In the genomic region with DNA sequence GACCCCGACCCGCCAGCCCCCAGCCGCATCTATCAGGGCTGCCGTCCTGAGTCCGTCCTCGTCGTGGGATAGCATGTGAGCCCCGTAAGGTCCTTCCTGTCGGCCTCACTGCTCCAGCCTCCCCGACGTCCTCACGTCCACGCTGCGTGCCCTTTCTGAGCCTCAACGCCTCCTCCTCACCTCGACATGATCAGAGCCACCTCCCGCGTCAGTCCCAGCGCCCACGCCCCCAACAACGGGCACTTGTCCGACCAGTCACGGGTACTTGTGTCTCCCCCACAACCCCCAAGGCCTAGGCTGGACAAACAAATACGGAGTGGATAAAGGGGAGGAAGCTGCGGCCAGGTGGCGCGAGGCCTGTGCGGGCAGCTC, we compare ENCODE assay signal across 8 cellular contexts. TPM values are rescaled to one million over a fixed set of nuclear protein-coding genes. Genes with fewer than 3 reads are reported as not detected.
DNase-seq lines count a peak whose midpoint lies in the region; ATAC-seq and TF ChIP-seq lines count a peak whose summit lies in the region.

No MANE protein-coding gene starts in this region.

- no peaks in the 10 kb centered on the region for H3K9me2 ChIP-seq in neural cell (ENCODE audit: insufficient read depth, low read length)

- H3K27me3 ChIP-seq in neural cell (ENCODE audit: insufficient read depth, low read depth, low read length) (no peaks in the 10 kb centered on the region), aorta (ENCODE audit: control insufficient read depth in 1 of 2, insufficient read depth in 2 of 2, low read length in 1 of 2) (no peaks in the 10 kb centered on the region)

- no peak for TF ChIP-seq RAD21 in neural cell (conservative IDR thresholded peaks at IDR 0.05)

- no peaks in the 10 kb centered on the region for H4K20me1 ChIP-seq in neural cell (ENCODE audit: insufficient read depth)

- peaks cover 20% of the 10 kb centered on the region for H3K4me1 Mint-ChIP-seq in activated CD8-positive, alpha-beta T cell treated with anti-CD3 and anti-CD28 coated beads for 36 hours (ENCODE audit: low read depth)

- H3K36me3 ChIP-seq in neural cell (ENCODE audit: insufficient read depth, low read length) (no peaks in the 10 kb centered on the region), aorta (ENCODE audit: control insufficient read depth in 1 of 2, insufficient read depth in 2 of 2, low read length in 1 of 2) (no peaks in the 10 kb centered on the region)

- no peaks in the 10 kb centered on the region for H3K9me3 Mint-ChIP-seq in activated CD8-positive, alpha-beta T cell treated with anti-CD3 and anti-CD28 coated beads for 36 hours

- intact Hi-C loops in activated CD8-positive, alpha-beta T cell treated with anti-CD3 and anti-CD28 coated beads for 36 hours (cut with micrococcal nuclease): no loop called here
- intact Hi-C loops in aorta (cut with DNase I): loop anchor here (5.0 kb wide), 1 partner anchor 35 kb away; a partner anchor contains a TSS

- WGBS in aorta, 2 donors: 2 to 3% methylated on average over 28 of the region's 28 CpGs

- peak; percentile 12 for ATAC-seq in GM21825 (IDR thresholded peaks at IDR 0.05; ENCODE audit: unreplicated experiment)
- ATAC-seq in activated CD8-positive, alpha-beta T cell treated with anti-CD3 and anti-CD28 coated beads for 36 hours: peak; percentile 25
- ATAC-seq in esophagus mucosa: peak; percentile 14
- peak; percentile 20 for ATAC-seq in aorta (ENCODE audit: low FRiP score)

- TF ChIP-seq POLR2A in NB4 (IDR thresholded peaks at IDR 0.05; ENCODE audit: extremely low read depth, insufficient read length): no peak

- H3K36me3 Mint-ChIP-seq in activated CD8-positive, alpha-beta T cell treated with anti-CD3 and anti-CD28 coated beads for 36 hours (ENCODE audit: low read depth): no peaks in the 10 kb centered on the region

- peaks cover 5% of the 10 kb centered on the region for H3F3A ChIP-seq in neural cell (ENCODE audit: insufficient read depth, low read length, poor library complexity, severe bottlenecking)

- H3K4me3 Mint-ChIP-seq in activated CD8-positive, alpha-beta T cell treated with anti-CD3 and anti-CD28 coated beads for 36 hours: peak overlapping the region; percentile 96

- peak overlapping the region; percentile 78 for H2AFZ ChIP-seq in neural cell (ENCODE audit: low read depth, low read length)

- CTCF ChIA-PET in activated CD8-positive, alpha-beta T cell treated with anti-CD3 and anti-CD28 coated beads for 36 hours (lab: Charles Lee): interaction anchor here (1.2 kb wide), 1 partner anchor 35 kb away, joined by 3 read pairs; a partner anchor contains a TSS

- H3K4me3 ChIP-seq in NB4 (ENCODE audit: low read depth, low read length) (peak overlapping the region; percentile 88), neural cell (ENCODE audit: low read length) (peak overlapping the region; percentile 96), aorta (ENCODE audit: low read length in 2 of 2) (peak overlapping the region; percentile 42 to 67)

- peak overlapping the region; percentile 96 for H3K9ac ChIP-seq in neural cell (ENCODE audit: low read length)

- H3K4me1 ChIP-seq in aorta (ENCODE audit: control insufficient read depth in 1 of 2, insufficient read depth in 2 of 2, low read length in 2 of 2): no peaks in the 10 kb centered on the region

- H3K27ac ChIP-seq in neural cell (ENCODE audit: low read length) (peak overlapping the region; percentile 94), aorta (ENCODE audit: low read depth in 1 of 2, low read length in 2 of 2) (peak overlapping the region in 1 of 2 donors; percentile 84)

- peak overlapping the region; percentile 80 for H3K4me2 ChIP-seq in neural cell (ENCODE audit: low read length)

- no peak for TF ChIP-seq CTCF in NB4 (IDR thresholded peaks at IDR 0.05; ENCODE audit: low read depth, low read length)
- TF ChIP-seq CTCF in activated CD8-positive, alpha-beta T cell treated with anti-CD3 and anti-CD28 coated beads for 36 hours (IDR thresholded peaks at IDR 0.05): no peak
- no peak for TF ChIP-seq CTCF in neural cell (IDR thresholded peaks at IDR 0.05; ENCODE audit: poor library complexity, severe bottlenecking)

- peak; percentile 58 for DNase-seq in DMS114 treated with DMSO at 0.1 percent for 48 hours (lab: John Stamatoyannopoulos, UW; ENCODE audit: unreplicated experiment)
- peak; percentile 78 for DNase-seq in NB4 (ENCODE audit: low read depth)
- peak; percentile 76 for DNase-seq in activated CD8-positive, alpha-beta T cell treated with anti-CD3 and anti-CD28 coated beads for 36 hours
- peak; percentile 75 to 85 for DNase-seq in aorta
- no peak for DNase-seq in T-helper 9 cell

- TF ChIP-seq EP300 in neural cell (conservative IDR thresholded peaks at IDR 0.05; ENCODE audit: poor library complexity, severe bottlenecking): no peak

- no peaks in the 10 kb centered on the region for H3K79me2 ChIP-seq in neural cell (replicated peaks; ENCODE audit: insufficient read depth, low read length)

- no peaks in the 10 kb centered on the region for H3K27me3 Mint-ChIP-seq in activated CD8-positive, alpha-beta T cell treated with anti-CD3 and anti-CD28 coated beads for 36 hours

- no peaks in the 10 kb centered on the region for H3K9me3 ChIP-seq in neural cell (ENCODE audit: low read length)
- no peaks in the 10 kb centered on the region for H3K9me3 ChIP-seq in aorta (ENCODE audit: control insufficient read depth, low read length)

- POLR2A ChIA-PET in activated CD8-positive, alpha-beta T cell treated with anti-CD3 and anti-CD28 coated beads for 36 hours (lab: Charles Lee): interaction anchor here (1.0 to 3.9 kb wide), 9 partner anchors 8 to 158 kb away, joined by 3 to 30 read pairs (median 6); a partner anchor contains a TSS

- peak overlapping the region; percentile 97 for H3K27ac Mint-ChIP-seq in activated CD8-positive, alpha-beta T cell treated with anti-CD3 and anti-CD28 coated beads for 36 hours

TF ChIP-seq in neural cell, 6 proteins besides CTCF, POLR2A, EP300 and RAD21:
- TF ChIP-seq EZH2 (IDR thresholded peaks at IDR 0.05; ENCODE audit: borderline replicate concordance, insufficient read depth, low read length, poor library complexity, severe bottlenecking): no peak
- no peak for TF ChIP-seq TAF1 (IDR thresholded peaks at IDR 0.05; ENCODE audit: low read depth)
- TF ChIP-seq, protein P1, sequence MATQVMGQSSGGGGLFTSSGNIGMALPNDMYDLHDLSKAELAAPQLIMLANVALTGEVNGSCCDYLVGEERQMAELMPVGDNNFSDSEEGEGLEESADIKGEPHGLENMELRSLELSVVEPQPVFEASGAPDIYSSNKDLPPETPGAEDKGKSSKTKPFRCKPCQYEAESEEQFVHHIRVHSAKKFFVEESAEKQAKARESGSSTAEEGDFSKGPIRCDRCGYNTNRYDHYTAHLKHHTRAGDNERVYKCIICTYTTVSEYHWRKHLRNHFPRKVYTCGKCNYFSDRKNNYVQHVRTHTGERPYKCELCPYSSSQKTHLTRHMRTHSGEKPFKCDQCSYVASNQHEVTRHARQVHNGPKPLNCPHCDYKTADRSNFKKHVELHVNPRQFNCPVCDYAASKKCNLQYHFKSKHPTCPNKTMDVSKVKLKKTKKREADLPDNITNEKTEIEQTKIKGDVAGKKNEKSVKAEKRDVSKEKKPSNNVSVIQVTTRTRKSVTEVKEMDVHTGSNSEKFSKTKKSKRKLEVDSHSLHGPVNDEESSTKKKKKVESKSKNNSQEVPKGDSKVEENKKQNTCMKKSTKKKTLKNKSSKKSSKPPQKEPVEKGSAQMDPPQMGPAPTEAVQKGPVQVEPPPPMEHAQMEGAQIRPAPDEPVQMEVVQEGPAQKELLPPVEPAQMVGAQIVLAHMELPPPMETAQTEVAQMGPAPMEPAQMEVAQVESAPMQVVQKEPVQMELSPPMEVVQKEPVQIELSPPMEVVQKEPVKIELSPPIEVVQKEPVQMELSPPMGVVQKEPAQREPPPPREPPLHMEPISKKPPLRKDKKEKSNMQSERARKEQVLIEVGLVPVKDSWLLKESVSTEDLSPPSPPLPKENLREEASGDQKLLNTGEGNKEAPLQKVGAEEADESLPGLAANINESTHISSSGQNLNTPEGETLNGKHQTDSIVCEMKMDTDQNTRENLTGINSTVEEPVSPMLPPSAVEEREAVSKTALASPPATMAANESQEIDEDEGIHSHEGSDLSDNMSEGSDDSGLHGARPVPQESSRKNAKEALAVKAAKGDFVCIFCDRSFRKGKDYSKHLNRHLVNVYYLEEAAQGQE (IDR thresholded peaks at IDR 0.05; ENCODE audit: borderline replicate concordance): no peak
- no peak for TF ChIP-seq POLR2AphosphoS5 (IDR thresholded peaks at IDR 0.05)
- no peak for TF ChIP-seq MXI1 (conservative IDR thresholded peaks at IDR 0.05; ENCODE audit: poor library complexity, severe bottlenecking)
- no peak for TF ChIP-seq SMC3 (conservative IDR thresholded peaks at IDR 0.05; ENCODE audit: poor library complexity)

RNA-seq across cellular contexts. Expression of a gene that starts 0.7 kb away (rescaled TPM):
- 1 to 10 TPM; 1.3 to 1.6 TPM for total RNA-seq in activated CD8-positive, alpha-beta T cell treated with anti-CD3 and anti-CD28 coated beads for 36 hours
- total RNA-seq in esophagus mucosa (1.1 TPM), aorta (under 1 TPM; 0.32 to 0.87 TPM)
- polyA plus RNA-seq in neural cell (13.7 and 18.4 TPM in 2 replicates), aorta (under 1 TPM in 1 of 2 donors, not detected in 1; 0.79 TPM)
- polyA minus RNA-seq in neural cell: 18.8 and 19.7 TPM in 2 replicates

RNA-seq across cellular contexts. Expression of a gene that starts 8.6 kb away (rescaled TPM):
- 10 to 100 TPM; 35.2 to 36.2 TPM for total RNA-seq in activated CD8-positive, alpha-beta T cell treated with anti-CD3 and anti-CD28 coated beads for 36 hours
- total RNA-seq in esophagus mucosa (3.5 TPM), aorta (10 to 100 TPM in 1 of 2 donors, 1 to 10 TPM in 1; 9.7 to 11.3 TPM)
- polyA plus RNA-seq in neural cell (35.4 and 40.0 TPM in 2 replicates), aorta (10 to 100 TPM; 21.5 to 81.6 TPM)
- polyA minus RNA-seq in neural cell: 2.1 and 5.1 TPM in 2 replicates

RNA-seq across cellular contexts. Expression of a gene that starts 18.9 kb away (rescaled TPM):
- total RNA-seq in activated CD8-positive, alpha-beta T cell treated with anti-CD3 and anti-CD28 coated beads for 36 hours: 1 to 10 TPM; 1.5 to 1.6 TPM
- total RNA-seq in esophagus mucosa (2.7 TPM), aorta (1 to 10 TPM in 1 of 2 donors, under 1 TPM in 1; 0.65 to 1.8 TPM)
- polyA plus RNA-seq in neural cell (4.5 and 9.8 TPM in 2 replicates), aorta (1 to 10 TPM in 1 of 2 donors, under 1 TPM in 1; 0.75 to 1.2 TPM)
- polyA minus RNA-seq in neural cell: 5.1 and 9.3 TPM in 2 replicates

RNA-seq across cellular contexts. Expression of a gene that starts 25.2 kb away (rescaled TPM):
- 1,000 to 10,000 TPM; 1,906 to 1,936 TPM for total RNA-seq in activated CD8-positive, alpha-beta T cell treated with anti-CD3 and anti-CD28 coated beads for 36 hours
- total RNA-seq in esophagus mucosa (1,223 TPM), aorta (100 to 1,000 TPM; 609 to 674 TPM)
- polyA plus RNA-seq in neural cell (1,461 and 1,514 TPM in 2 replicates), aorta (1,000 to 10,000 TPM; 1,453 to 1,636 TPM)
- 609 and 649 TPM in 2 replicates for polyA minus RNA-seq in neural cell

RNA-seq across cellular contexts. Expression of a gene that starts 33.6 kb away (rescaled TPM):
- total RNA-seq in activated CD8-positive, alpha-beta T cell treated with anti-CD3 and anti-CD28 coated beads for 36 hours: 1 to 10 TPM in 1 of 2 experiments, under 1 TPM in 1; 0.81 to 1.1 TPM
- total RNA-seq in esophagus mucosa (14.7 TPM), aorta (not detected)
- polyA plus RNA-seq in neural cell (not detected in 2 replicates), aorta (not detected)
- polyA minus RNA-seq in neural cell: not detected in 2 replicates
